Comparison of ENCODE assay signal across 23 cellular contexts in genomic region chr13:33514362-33514761, GRCh38.
DNase-seq lines count a peak whose midpoint lies in the region; ATAC-seq, FAIRE-seq and TF ChIP-seq lines count a peak whose summit lies in the region.
"Had no signal": no experiment of that assay in that cellular context is flagged by ENCODE, and none has a peak within 500 bp of the region (broad histone marks: within the 10 kb centered on the region; RNA-seq: fewer than 3 reads in every experiment).

No MANE protein-coding gene starts in this region.

- peak; percentile 39; the same call in 2 of the 3 replicates for ATAC-seq in K562
- peak; percentile 34 for ATAC-seq in left colon
- ATAC-seq in HG02759 (IDR thresholded peaks at IDR 0.05; ENCODE audit: unreplicated experiment) = no peak
- ATAC-seq in HG02938 (IDR thresholded peaks at IDR 0.05; ENCODE audit: unreplicated experiment) = no peak

- no peaks in the 10 kb centered on the region for H3K79me2 ChIP-seq in K562 (ENCODE audit: control insufficient read depth, insufficient read depth, low read length)

- TF ChIP-seq CTCF in K562 (IDR thresholded peaks at IDR 0.05 in 2 of 3, conservative IDR thresholded peaks at IDR 0.05 in 1 of 3; ENCODE audit: insufficient read depth in 2 of 3, low read depth in 1 of 3, low read length in 3 of 3) (no peak), esophagus squamous epithelium (IDR thresholded peaks at IDR 0.05) (peak in 1 of 6 experiments; percentile 13)

- TF ChIP-seq POLR2A in K562 (conservative IDR thresholded peaks at IDR 0.05) (no peak), esophagus squamous epithelium (IDR thresholded peaks at IDR 0.05) (no peak)

- H3K27me3 ChIP-seq in K562 (ENCODE audit: control insufficient read depth in 2 of 2, insufficient read depth in 2 of 2, low read length in 2 of 2) (no peaks in the 10 kb centered on the region), esophagus squamous epithelium (no peaks in the 10 kb centered on the region)

- intact Hi-C loops in K562 (cut with micrococcal nuclease) (no loop called here), left colon (cut with DNase I, micrococcal nuclease) (no loop called here), esophagus squamous epithelium (cut with DNase I) (no loop called here)

- H3K4me2 ChIP-seq in K562 (ENCODE audit: insufficient read depth, low read length) = no peak overlapping the region
- H3K4me2 ChIP-seq: A549, KMS-11 had no signal

- no peak overlapping the region for H2AFZ ChIP-seq in K562 (ENCODE audit: low read depth, low read length)

- H3K9ac ChIP-seq in K562 (ENCODE audit: insufficient read depth in 1 of 2, low read depth in 2 of 2, low read length in 2 of 2) = no peak overlapping the region
- H3K9ac ChIP-seq: KMS-11 had no signal

- H3K9me3 ChIP-seq in K562 (replicated peaks; ENCODE audit: control insufficient read depth, insufficient read depth, low read depth, low read length) (no peaks in the 10 kb centered on the region), esophagus squamous epithelium (no peaks in the 10 kb centered on the region)
- H3K9me3 ChIP-seq: A549 had no signal

- H3K36me3 ChIP-seq in K562 (ENCODE audit: control insufficient read depth, insufficient read depth, low read length) (no peaks in the 10 kb centered on the region), esophagus squamous epithelium (no peaks in the 10 kb centered on the region)

- H3K27ac ChIP-seq in K562 (ENCODE audit: extremely low read depth, low read depth, low read length) (no peak overlapping the region), esophagus squamous epithelium (no peak overlapping the region)
- H3K27ac ChIP-seq: A549, C4-2B, KMS-11 had no signal

- in situ Hi-C loops in ACHN (cut with HindIII; ENCODE audit: low pct_ligation_motif_present, low pct_unique_long_range_greater_than_20kb, low sequenced_read_pairs) = no loop called here
- in situ Hi-C loops in K562 (cut with MboI) = no loop called here

- no peaks in the 10 kb centered on the region for H3K9me1 ChIP-seq in K562 (ENCODE audit: control insufficient read depth, insufficient read depth, low read length)

- WGBS in K562 (ENCODE audit: insufficient coverage, low coverage, missing lambda C conversion rate) = 0% methylated on average over 3 of the region's 4 CpGs
- WGBS in esophagus squamous epithelium, 2 donors = 84 to 86% methylated on average over 4 of the region's 4 CpGs

- peak; percentile 0 for DNase-seq in ACHN
- peak; percentile 54 for DNase-seq in LHCN-M2 (ENCODE audit: low read depth)
- DNase-seq in K562 (ENCODE audit: extremely low read depth in 1 of 4, low spot score in 3 of 4) = no peak
- DNase-seq in left colon = no peak
- DNase-seq in SHP77 (lab: John Stamatoyannopoulos, UW) = no peak
- no peak for DNase-seq in esophagus squamous epithelium (lab: John Stamatoyannopoulos, UW)
- DNase-seq: activated CD4-positive, alpha-beta memory T cell treated with anti-CD3 and anti-CD28 coated beads, Interleukin-2, amount 10 ng/mL, durations not matched to agents 7 days and 5 days; aorta; DMS 273 treated with DMSO at 0.1 percent for 48 hours; effector CD8-positive, alpha-beta T cell; head of caudate nucleus; NCI-H1048; NCI-H2081; NCI-H510A treated with DMSO at 0.1 percent for 48 hours; retina; SIG-M5; stimulated activated CD4-positive, alpha-beta T cell treated with anti-CD3 and anti-CD28 coated beads, Interleukin-15, amount 100 ng/mL, for 24 hours; T-helper 2 cell had no signal

- TF ChIP-seq RAD21 in K562 (CRISPR knock-in tag; conservative IDR thresholded peaks at IDR 0.05 in 1 of 2, IDR thresholded peaks at IDR 0.05 in 1 of 2) = 0 out of 4 replicates have a peak, but pooled peaks have one; percentile 5 to 16

- FAIRE-seq in K562 (lab: Jason Lieb, UNC) = no peak
- FAIRE-seq: A549 had no signal

- TF ChIP-seq EP300 in K562 (IDR thresholded peaks at IDR 0.05; ENCODE audit: low read length) = no peak

- CTCF ChIA-PET in K562 (lab: Yijun Ruan, JAX; ENCODE audit: low intra/inter-chr PET ratio) = no interaction called here

- BruUV-seq in K562 (replicated peaks; lab: Mats Ljungman, UMichigan) = no TSS peak

- no peak overlapping the region for H3K4me3 ChIP-seq in K562
- no peak overlapping the region for H3K4me3 ChIP-seq in esophagus squamous epithelium
- H3K4me3 ChIP-seq: A549 had no signal

- H4K20me1 ChIP-seq in K562 (replicated peaks; ENCODE audit: control insufficient read depth, insufficient read depth, low read length) = no peaks in the 10 kb centered on the region

- POLR2A ChIA-PET in K562 (lab: Yijun Ruan, JAX) = no interaction called here

- H3K4me1 ChIP-seq in K562 (replicated peaks in 1 of 2; ENCODE audit: control insufficient read depth in 2 of 2, insufficient read depth in 2 of 2, low read length in 2 of 2) = no peaks in the 10 kb centered on the region
- H3K4me1 ChIP-seq in esophagus squamous epithelium = peaks cover 0 to 26% (median 13%) of the 10 kb centered on the region in 3 donors
- H3K4me1 ChIP-seq: A549 had no signal

TF ChIP-seq in K562, 482 proteins besides CTCF, POLR2A, EP300 and RAD21:
- TF ChIP-seq DDX20 (tag; IDR thresholded peaks at IDR 0.05; ENCODE audit: low read depth) = no peak
- TF ChIP-seq DLX4 (CRISPR knock-in tag; IDR thresholded peaks at IDR 0.05) = no peak
- TF ChIP-seq E4F1 (CRISPR knock-in tag; IDR thresholded peaks at IDR 0.05; ENCODE audit: borderline replicate concordance) = no peak
- TF ChIP-seq MIER1 (IDR thresholded peaks at IDR 0.05; ENCODE audit: low read depth) = no peak
- no peak for TF ChIP-seq GABPA (tag; conservative IDR thresholded peaks at IDR 0.05; ENCODE audit: low read depth)
- TF ChIP-seq TAF9B (IDR thresholded peaks at IDR 0.05; ENCODE audit: partially characterized antibody) = no peak
- no peak for TF ChIP-seq TBL1XR1 (IDR thresholded peaks at IDR 0.05; ENCODE audit: low read length in 2 of 2)
- no peak for TF ChIP-seq TCFL5 (CRISPR knock-in tag; conservative IDR thresholded peaks at IDR 0.05)

Comparison
In these comparisons a context has a peak if more than half of its experiments do, and no peak if none do; other contexts are left out.
1. DNase-seq: peak in ACHN (single experiment) and LHCN-M2 (single experiment); none in K562 (0 of 4), left colon (0 of 2), SHP77 (0 of 2) and esophagus squamous epithelium (single experiment).
2. ATAC-seq: peak in K562 (single experiment) and left colon (single experiment); none in HG02759 (single experiment) and HG02938 (single experiment).